Comparison of ENCODE assay signal across 8 cellular contexts in genomic region chr9:129384138-129384886, GRCh38.
DNase-seq lines count a peak whose midpoint lies in the region; FAIRE-seq and TF ChIP-seq lines count a peak whose summit lies in the region.

No MANE protein-coding gene starts in this region.

- CTCF ChIA-PET in GM10248 (lab: Yijun Ruan, JAX) = interaction anchor here (1.1 to 2.3 kb wide), 2 partner anchors 15 to 112 kb away, joined by 3 to 7 read pairs; no protein-coding TSS in a partner anchor

- H3K9me3 ChIP-seq in BLaER1 treated with 17β-estradiol and CSF1 and Interleukin-3, amounts not matched to agents 10 nM and 100 nM (replicated peaks in 1 of 11) = no peaks in the 10 kb centered on the region
- H3K9me3 ChIP-seq in duodenal mucosa (ENCODE audit: control insufficient read depth in 1 of 2, low read length in 2 of 2) = no peaks in the 10 kb centered on the region

- POLR2A ChIA-PET in GM10248 (lab: Yijun Ruan, JAX) = no interaction called here

- DNase-seq in MV-4-11 (lab: John Stamatoyannopoulos, UW) (peak; percentile 28), nephron progenitor cell (no peak), GM10248 (ENCODE audit: extremely low spot score) (no peak), SHP77 treated with DMSO at 0.1 percent for 48 hours (lab: John Stamatoyannopoulos, UW) (no peak), GM12891 (ENCODE audit: insufficient read length, low spot score) (no peak), GF-D8 (lab: John Stamatoyannopoulos, UW) (no peak)

- H4K20me1 ChIP-seq in BLaER1 treated with 17β-estradiol and CSF1 and Interleukin-3, amounts not matched to agents 10 nM and 100 nM = no peaks in the 10 kb centered on the region

- FAIRE-seq in GM12891 (lab: Jason Lieb, UNC) = no peak

- H3K4me3 Mint-ChIP-seq in nephron progenitor cell = peak overlapping the region; percentile 59

- no peaks in the 10 kb centered on the region for H3K36me3 Mint-ChIP-seq in nephron progenitor cell (ENCODE audit: low read depth)

- H3K27ac Mint-ChIP-seq in nephron progenitor cell = no peak overlapping the region

- H3K36me3 ChIP-seq in BLaER1 treated with 17β-estradiol and CSF1 and Interleukin-3, amounts not matched to agents 10 nM and 100 nM = no peaks in the 10 kb centered on the region
- H3K36me3 ChIP-seq in duodenal mucosa (ENCODE audit: control insufficient read depth in 1 of 2, insufficient read depth in 2 of 2, low read length in 2 of 2) = no peaks in the 10 kb centered on the region

- TF ChIP-seq CTCF in nephron progenitor cell (IDR thresholded peaks at IDR 0.05) (no peak), GM10248 (IDR thresholded peaks at IDR 0.05; ENCODE audit: control extremely low read depth, extremely low read depth, low read depth, missing control alignments) (no peak)

- H3K27me3 Mint-ChIP-seq in nephron progenitor cell (ENCODE audit: low read depth, poor library complexity) = peaks cover 14% of the 10 kb centered on the region

- H3K9ac ChIP-seq in BLaER1 treated with 17β-estradiol and CSF1 and Interleukin-3, amounts not matched to agents 10 nM and 100 nM = peak overlapping the region; percentile 75 to 88 (median 82)
- peak overlapping the region; percentile 76 to 84 for H3K9ac ChIP-seq in duodenal mucosa (ENCODE audit: low read depth in 1 of 2, low read length in 2 of 2)

- peaks cover 0 to 6% (median 3%) of the 10 kb centered on the region in 11 experiments; a peak in 15 of 22 replicates for H3K27me3 ChIP-seq in BLaER1 treated with 17β-estradiol and CSF1 and Interleukin-3, amounts not matched to agents 10 nM and 100 nM
- peaks cover 0 to 2% of the 10 kb centered on the region in 2 donors for H3K27me3 ChIP-seq in duodenal mucosa (ENCODE audit: control insufficient read depth in 1 of 2, insufficient read depth in 2 of 2, low read length in 2 of 2)

- peak overlapping the region; percentile 73 to 98 (median 93) for H3K4me2 ChIP-seq in BLaER1 treated with 17β-estradiol and CSF1 and Interleukin-3, amounts not matched to agents 10 nM and 100 nM

- H3K4me1 ChIP-seq in BLaER1 treated with 17β-estradiol and CSF1 and Interleukin-3, amounts not matched to agents 10 nM and 100 nM = peaks cover 19 to 50% (median 46%) of the 10 kb centered on the region in 10 experiments
- peaks cover 10 to 15% of the 10 kb centered on the region in 2 donors for H3K4me1 ChIP-seq in duodenal mucosa (ENCODE audit: control insufficient read depth in 1 of 2, insufficient read depth in 2 of 2, low read length in 2 of 2)

- peaks cover 9% of the 10 kb centered on the region for H3K4me1 Mint-ChIP-seq in nephron progenitor cell

- TF ChIP-seq POLR2A in GM12891 (IDR thresholded peaks at IDR 0.05; ENCODE audit: low read depth, low read length) = no peak

- no peaks in the 10 kb centered on the region for H3K9me3 Mint-ChIP-seq in nephron progenitor cell

- peak overlapping the region; percentile 73 to 92 (median 83) for H3K27ac ChIP-seq in BLaER1 treated with 17β-estradiol and CSF1 and Interleukin-3, amounts not matched to agents 10 nM and 100 nM
- peak overlapping the region; percentile 85 for H3K27ac ChIP-seq in duodenal mucosa (ENCODE audit: low read depth, low read length)

- peak overlapping the region; percentile 43 to 73 (median 59) for H3K4me3 ChIP-seq in BLaER1 treated with 17β-estradiol and CSF1 and Interleukin-3, amounts not matched to agents 10 nM and 100 nM
- H3K4me3 ChIP-seq in duodenal mucosa (ENCODE audit: low read depth in 1 of 2, low read length in 2 of 2) = peak overlapping the region; percentile 62 to 64

TF ChIP-seq in GM12891, 5 proteins besides CTCF, POLR2A, EP300 and RAD21:
- TF ChIP-seq PAX5 (IDR thresholded peaks at IDR 0.05; ENCODE audit: insufficient read depth, low read length, severe bottlenecking) (no peak), SPI1 (IDR thresholded peaks at IDR 0.05; ENCODE audit: low read depth, low read length) (no peak), POLR2AphosphoS5 (IDR thresholded peaks at IDR 0.05; ENCODE audit: low read depth, low read length) (no peak), TAF1 (IDR thresholded peaks at IDR 0.05; ENCODE audit: low read depth, low read length) (no peak), POU2F2 (IDR thresholded peaks at IDR 0.05; ENCODE audit: low read depth, low read length) (no peak)
